In genomic region chr19:20616071-20616470, GRCh38 we compare ENCODE assay signal across 8 cellular contexts.
"Had no signal": no experiment of that assay in that cellular context is flagged by ENCODE, and none has a peak within 500 bp of the region (broad histone marks: within the 10 kb centered on the region; RNA-seq: fewer than 3 reads in every experiment).

No MANE protein-coding gene starts in this region.

- DNase-seq: GDM1, GF-D8 had no signal

- FAIRE-seq: G401.6, GM12878, GM12891, GM12892, GM18507, GM19239 had no signal

- H3K4me3 ChIP-seq: GM12878 had no signal

- ATAC-seq: GM12878 had no signal
